Comparison of ENCODE assay signal across 22 cellular contexts in the genomic region with DNA sequence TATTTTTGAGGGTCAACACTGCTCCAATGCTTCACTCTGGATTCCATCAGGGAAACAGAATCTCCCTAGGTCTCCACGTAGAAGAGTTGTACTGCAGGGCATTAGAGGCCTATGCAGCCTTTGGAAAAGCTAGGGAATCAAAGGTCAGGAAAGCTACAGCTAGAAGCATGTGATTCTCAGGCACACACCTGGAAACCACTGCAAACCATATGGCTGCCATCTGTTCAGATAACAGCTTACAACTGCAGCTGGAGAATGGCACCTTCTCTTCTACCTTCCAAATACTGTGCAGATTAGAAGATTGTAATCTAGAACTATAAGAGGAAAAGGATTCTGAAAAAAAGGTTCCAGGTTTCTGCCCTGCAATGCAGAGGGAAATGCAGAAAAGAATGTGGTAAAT.
"Had no signal": no experiment of that assay in that cellular context is flagged by ENCODE, and none has a peak within 500 bp of the region (broad histone marks: within the 10 kb centered on the region; RNA-seq: fewer than 3 reads in every experiment).

No MANE protein-coding gene starts in this region.

- H3K27ac Mint-ChIP-seq: activated CD4-positive, alpha-beta memory T cell treated with anti-CD3 and anti-CD28 coated beads for 36 hours; activated CD4-positive, alpha-beta T cell treated with anti-CD3 and anti-CD28 coated beads, Interleukin-2, amount 10 ng/mL, durations not matched to agents 7 days and 5 days; activated naive CD4-positive, alpha-beta T cell treated with anti-CD3 and anti-CD28 coated beads, Interleukin-2, amount 50 U/mL, for 72 hours; activated naive CD8-positive, alpha-beta T cell treated with anti-CD3 and anti-CD28 coated beads, Interleukin-2, amount 50 U/mL, for 24 hours; T-cell had no signal

- ATAC-seq: activated naive CD4-positive, alpha-beta T cell treated with anti-CD3 and anti-CD28 coated beads, Interleukin-2, amount 50 U/mL, for 72 hours; activated naive CD8-positive, alpha-beta T cell treated with anti-CD3 and anti-CD28 coated beads, Interleukin-2, amount 50 U/mL, for 24 hours; activated T-cell treated with anti-CD3 and anti-CD28 coated beads, Interleukin-2, amount 50 U/mL, for 4 hours; body of pancreas; T-cell had no signal

- H3K4me1 Mint-ChIP-seq: activated CD4-positive, alpha-beta T cell treated with anti-CD3 and anti-CD28 coated beads, Interleukin-2, amount 10 ng/mL, durations not matched to agents 7 days and 5 days; activated naive CD8-positive, alpha-beta T cell treated with anti-CD3 and anti-CD28 coated beads, Interleukin-2, amount 50 U/mL, for 24 hours; T-cell had no signal

- H3K9me3 Mint-ChIP-seq: activated CD4-positive, alpha-beta memory T cell treated with anti-CD3 and anti-CD28 coated beads for 36 hours; activated CD4-positive, alpha-beta T cell treated with anti-CD3 and anti-CD28 coated beads, Interleukin-2, amount 10 ng/mL, durations not matched to agents 7 days and 5 days; activated naive CD4-positive, alpha-beta T cell treated with anti-CD3 and anti-CD28 coated beads, Interleukin-2, amount 50 U/mL, for 72 hours; activated naive CD8-positive, alpha-beta T cell treated with anti-CD3 and anti-CD28 coated beads, Interleukin-2, amount 50 U/mL, for 24 hours; activated T-cell treated with anti-CD3 and anti-CD28 coated beads, Interleukin-2, amount 50 U/mL, for 4 hours; T-cell had no signal

- H3K4me3 Mint-ChIP-seq: activated CD4-positive, alpha-beta memory T cell treated with anti-CD3 and anti-CD28 coated beads for 36 hours; activated CD4-positive, alpha-beta T cell treated with anti-CD3 and anti-CD28 coated beads, Interleukin-2, amount 10 ng/mL, durations not matched to agents 7 days and 5 days; activated naive CD8-positive, alpha-beta T cell treated with anti-CD3 and anti-CD28 coated beads, Interleukin-2, amount 50 U/mL, for 24 hours; activated T-cell treated with anti-CD3 and anti-CD28 coated beads, Interleukin-2, amount 50 U/mL, for 4 hours; T-cell had no signal

- H3K36me3 Mint-ChIP-seq: activated CD4-positive, alpha-beta memory T cell treated with anti-CD3 and anti-CD28 coated beads for 36 hours; activated naive CD4-positive, alpha-beta T cell treated with anti-CD3 and anti-CD28 coated beads, Interleukin-2, amount 50 U/mL, for 72 hours; T-cell had no signal

- DNase-seq: activated CD4-positive, alpha-beta memory T cell treated with anti-CD3 and anti-CD28 coated beads for 36 hours; activated CD4-positive, alpha-beta T cell treated with anti-CD3 and anti-CD28 coated beads, Interleukin-2, amount 10 ng/mL, durations not matched to agents 7 days and 5 days; activated CD4-positive, CD25-positive, alpha-beta regulatory T cell; activated CD8-positive, alpha-beta memory T cell treated with anti-CD3 and anti-CD28 coated beads for 24 hours; activated effector memory CD4-positive, alpha-beta T cell treated with anti-CD3 and anti-CD28 coated beads, Interleukin-2, amount 50 U/mL, for 16 hours; activated naive CD4-positive, alpha-beta T cell treated with Interleukin-2 at 50 U/mL for 16 hours; activated naive CD8-positive, alpha-beta T cell treated with anti-CD3 and anti-CD28 coated beads, Interleukin-2, amount 50 U/mL, for 24 hours; activated T-cell treated with anti-CD3 and anti-CD28 coated beads, Interleukin-2, amount 50 U/mL, for 4 hours; amniotic stem cell; central memory CD4-positive, alpha-beta T cell; NCI-H1092; NCI-H1417; NCI-H1930; NCI-H345; NCI-H510A; NCI-H748 treated with DMSO at 0.1 percent for 48 hours; SIG-M5; T-cell; T-helper 2 cell; T1000 had no signal

- H3K27me3 Mint-ChIP-seq: T-cell had no signal
